ENCODE assay signal across 24 cellular contexts in the genomic region with DNA sequence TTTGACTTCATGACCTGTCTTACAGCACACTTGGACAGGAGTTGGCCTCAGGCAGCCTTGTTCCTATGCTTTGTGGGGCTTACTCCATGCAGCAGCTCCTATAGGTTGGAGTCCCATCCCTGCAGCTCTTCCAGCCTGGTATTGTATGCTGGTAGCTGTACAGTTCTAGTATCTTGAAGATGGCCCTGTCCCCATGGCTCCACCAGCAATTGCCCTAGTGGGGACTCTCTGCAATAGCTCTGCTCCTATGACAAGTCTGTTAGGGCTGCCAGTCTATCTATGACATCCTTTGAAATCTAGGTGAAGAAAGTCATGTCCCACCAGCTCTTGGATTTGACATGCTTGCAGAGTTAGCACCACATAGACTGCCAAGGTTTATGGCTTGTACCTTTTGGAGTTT.
DNase-seq lines count a peak whose midpoint lies in the region; ATAC-seq and TF ChIP-seq lines count a peak whose summit lies in the region.
"Had no signal": no experiment of that assay in that cellular context is flagged by ENCODE, and none has a peak within 500 bp of the region (broad histone marks: within the 10 kb centered on the region; RNA-seq: fewer than 3 reads in every experiment).

No MANE protein-coding gene starts in this region.

- H3K27me3 ChIP-seq in IMR-90 (ENCODE audit: control insufficient read depth, insufficient read depth, low read length): no peaks in the 10 kb centered on the region
- H3K27me3 ChIP-seq in esophagus muscularis mucosa: no peaks in the 10 kb centered on the region
- H3K27me3 ChIP-seq in left lung: no peaks in the 10 kb centered on the region
- H3K27me3 ChIP-seq: dorsolateral prefrontal cortex, spleen, stomach, transverse colon had no signal

- H4K8ac ChIP-seq in IMR-90 (ENCODE audit: low read depth in 2 of 2, low read length in 2 of 2): no peak overlapping the region

- H2BK15ac ChIP-seq in IMR-90 (ENCODE audit: low read depth, low read length): no peak overlapping the region

- no peak overlapping the region for H4K5ac ChIP-seq in IMR-90 (ENCODE audit: low read depth, low read length)

- 0 out of 2 replicates have a peak overlapping the region, but pooled peaks have one; percentile 30 for H2AK5ac ChIP-seq in IMR-90 (ENCODE audit: low read depth, low read length)

- CTCF ChIA-PET in IMR-90 (lab: Yijun Ruan, JAX): no interaction called here

- H2BK5ac ChIP-seq in IMR-90 (ENCODE audit: low read depth, low read length, poor library complexity, severe bottlenecking): no peak overlapping the region

- no peak overlapping the region for H3K14ac ChIP-seq in IMR-90 (replicated peaks; ENCODE audit: low read depth, low read length)

- no peak overlapping the region for H3K56ac ChIP-seq in IMR-90 (ENCODE audit: extremely low read depth, insufficient read depth, low read length)

- TF ChIP-seq EP300 in esophagus muscularis mucosa (IDR thresholded peaks at IDR 0.05): no peak

- no peak overlapping the region for H4K91ac ChIP-seq in IMR-90 (ENCODE audit: insufficient read depth, low read depth, low read length)

- H2AFZ ChIP-seq in IMR-90 (replicated peaks; ENCODE audit: low read length, poor library complexity): no peak overlapping the region

- no peak for TF ChIP-seq RAD21 in IMR-90 (IDR thresholded peaks at IDR 0.05; ENCODE audit: low read length)

- no peaks in the 10 kb centered on the region; the same call in 1 of the 2 replicates for H3K4me1 ChIP-seq in IMR-90 (ENCODE audit: control insufficient read depth, insufficient read depth, low read length)
- peaks cover 3 to 26% (median 22%) of the 10 kb centered on the region in 4 donors for H3K4me1 ChIP-seq in esophagus muscularis mucosa
- no peaks in the 10 kb centered on the region for H3K4me1 ChIP-seq in left lung
- H3K4me1 ChIP-seq: spleen had no signal

- DNase-seq in DMS53 (lab: John Stamatoyannopoulos, UW) (peak; percentile 5), DMS53 treated with DMSO at 0.1 percent for 48 hours (lab: John Stamatoyannopoulos, UW; ENCODE audit: unreplicated experiment) (no peak), IMR-90 (no peak), esophagus muscularis mucosa (ENCODE audit: extremely low spot score) (no peak), left lung (no peak), pons (ENCODE audit: low spot score) (no peak)
- no peak for DNase-seq in stimulated activated naive CD4-positive, alpha-beta T cell (lab: John Stamatoyannopoulos, UW)
- DNase-seq: 8988T; activated CD8-positive, alpha-beta memory T cell treated with anti-CD3 and anti-CD28 coated beads for 24 hours; CD8-positive, alpha-beta T cell; DMS79; dorsolateral prefrontal cortex; left colon; mesendoderm; naive thymus-derived CD8-positive, alpha-beta T cell; NCI-H2171; NCI-H69; spleen; stimulated activated CD4-positive, alpha-beta T cell treated with anti-CD3 and anti-CD28 coated beads, Interleukin-4, amount 100 ng/mL, for 1 hour; stomach; T-helper 9 cell; transverse colon had no signal

- peak overlapping the region; percentile 52 for H2BK20ac ChIP-seq in IMR-90 (ENCODE audit: low read depth, low read length)

- H3K18ac ChIP-seq in IMR-90 (ENCODE audit: low read depth, low read length): no peak overlapping the region

- no peaks in the 10 kb centered on the region; the same call in 1 of the 2 replicates for H4K20me1 ChIP-seq in IMR-90 (ENCODE audit: insufficient read depth, low read length)

- H3K4me2 ChIP-seq in IMR-90 (ENCODE audit: low read depth, low read length): no peak overlapping the region

- H3K4me3 ChIP-seq in IMR-90 (ENCODE audit: insufficient read depth, low read depth, low read length): no peak overlapping the region
- H3K4me3 ChIP-seq in esophagus muscularis mucosa: no peak overlapping the region
- H3K4me3 ChIP-seq in left lung: no peak overlapping the region
- H3K4me3 ChIP-seq: dorsolateral prefrontal cortex, spleen, stomach, transverse colon had no signal

- no peak overlapping the region for H2AK9ac ChIP-seq in IMR-90 (replicated peaks; ENCODE audit: low read depth, low read length, poor library complexity)

- in situ Hi-C loops in IMR-90 (cut with MboI; ENCODE audit: low sequenced_read_pairs): no loop called here

- dilution Hi-C loops in IMR-90 (cut with HindIII; ENCODE audit: low sequenced_read_pairs, unreplicated experiment): no loop called here

- TF ChIP-seq CTCF in IMR-90 (conservative IDR thresholded peaks at IDR 0.05; ENCODE audit: low read depth, low read length) (no peak), esophagus muscularis mucosa (IDR thresholded peaks at IDR 0.05) (no peak), left lung (IDR thresholded peaks at IDR 0.05) (no peak)

- no peaks in the 10 kb centered on the region for H3K36me3 ChIP-seq in IMR-90 (ENCODE audit: control insufficient read depth, insufficient read depth, low read length)
- H3K36me3 ChIP-seq in esophagus muscularis mucosa: no peaks in the 10 kb centered on the region
- H3K36me3 ChIP-seq in left lung: no peaks in the 10 kb centered on the region
- H3K36me3 ChIP-seq: spleen, stomach, transverse colon had no signal

- intact Hi-C loops in IMR-90 (cut with micrococcal nuclease): no loop called here
- intact Hi-C loops in esophagus muscularis mucosa (cut with DNase I): no loop called here
- intact Hi-C loops in left lung (cut with DNase I): no loop called here

- no peak overlapping the region for H2BK120ac ChIP-seq in IMR-90 (ENCODE audit: low read depth, low read length)

- POLR2A ChIA-PET in IMR-90 (lab: Charles Lee; ENCODE audit: unreplicated experiment): no interaction called here

- H3K9me1 ChIP-seq in IMR-90 (ENCODE audit: insufficient read depth, low read length): peaks cover 3% of the 10 kb centered on the region; the same call in 1 of the 2 replicates

- H3K9me3 ChIP-seq in IMR-90 (ENCODE audit: control insufficient read depth, insufficient read depth, low read length) (0 out of 2 replicates have a peak, but pooled peaks cover 2% of the 10 kb centered on the region), esophagus muscularis mucosa (peaks cover 0 to 10% (median 7%) of the 10 kb centered on the region in 4 donors), left lung (peaks cover 0 to 13% of the 10 kb centered on the region in 2 donors)

- TF ChIP-seq POLR2A in IMR-90 (IDR thresholded peaks at IDR 0.05; ENCODE audit: low read depth, low read length): no peak
- TF ChIP-seq POLR2A in esophagus muscularis mucosa (IDR thresholded peaks at IDR 0.05; ENCODE audit: low read depth): no peak

- no peak overlapping the region for H3K4ac ChIP-seq in IMR-90 (ENCODE audit: low read depth, low read length)

- no peak overlapping the region for H3K9ac ChIP-seq in IMR-90 (ENCODE audit: low read depth, low read length)

- no peak overlapping the region for H3K23ac ChIP-seq in IMR-90 (ENCODE audit: low read depth, low read length)

- no TSS peak for BruUV-seq in IMR-90 (replicated peaks; lab: Mats Ljungman, UMichigan)

- ATAC-seq in GM18907 (IDR thresholded peaks at IDR 0.05; ENCODE audit: unreplicated experiment): peak; percentile 46
- ATAC-seq in IMR-90 (ENCODE audit: low read depth): no peak
- ATAC-seq in left lung: no peak
- ATAC-seq: CD8-positive, alpha-beta T cell; left colon had no signal

- H3K79me1 ChIP-seq in IMR-90 (ENCODE audit: low read depth in 1 of 2, low read length in 2 of 2): no peaks in the 10 kb centered on the region

- no peak overlapping the region for H3K27ac ChIP-seq in IMR-90 (ENCODE audit: insufficient read depth, low read length)
- H3K27ac ChIP-seq in esophagus muscularis mucosa (replicated peaks in 1 of 4): peak overlapping the region; percentile 74 to 84 (median 80)
- no peak overlapping the region for H3K27ac ChIP-seq in left lung
- H3K27ac ChIP-seq: dorsolateral prefrontal cortex, HL-60, spleen, stomach, transverse colon had no signal

TF ChIP-seq in IMR-90, 13 proteins besides CTCF, POLR2A, EP300 and RAD21:
- TF ChIP-seq SMC3 (IDR thresholded peaks at IDR 0.05; ENCODE audit: low read depth, low read length): no peak
- no peak for TF ChIP-seq MXI1 (IDR thresholded peaks at IDR 0.05; ENCODE audit: borderline replicate concordance, low read depth, low read length)
- no peak for TF ChIP-seq USF2 (IDR thresholded peaks at IDR 0.05; ENCODE audit: low read depth, low read length)
- TF ChIP-seq BHLHE40 (IDR thresholded peaks at IDR 0.05; ENCODE audit: low read depth, low read length): no peak
- TF ChIP-seq RCOR1 (IDR thresholded peaks at IDR 0.05; ENCODE audit: insufficient replicate concordance, low read length): no peak
- TF ChIP-seq, protein P1, sequence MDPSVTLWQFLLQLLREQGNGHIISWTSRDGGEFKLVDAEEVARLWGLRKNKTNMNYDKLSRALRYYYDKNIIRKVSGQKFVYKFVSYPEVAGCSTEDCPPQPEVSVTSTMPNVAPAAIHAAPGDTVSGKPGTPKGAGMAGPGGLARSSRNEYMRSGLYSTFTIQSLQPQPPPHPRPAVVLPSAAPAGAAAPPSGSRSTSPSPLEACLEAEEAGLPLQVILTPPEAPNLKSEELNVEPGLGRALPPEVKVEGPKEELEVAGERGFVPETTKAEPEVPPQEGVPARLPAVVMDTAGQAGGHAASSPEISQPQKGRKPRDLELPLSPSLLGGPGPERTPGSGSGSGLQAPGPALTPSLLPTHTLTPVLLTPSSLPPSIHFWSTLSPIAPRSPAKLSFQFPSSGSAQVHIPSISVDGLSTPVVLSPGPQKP (IDR thresholded peaks at IDR 0.05; ENCODE audit: borderline replicate concordance, low read depth, low read length): no peak
- no peak for TF ChIP-seq CEBPB (IDR thresholded peaks at IDR 0.05; ENCODE audit: low read depth, low read length)
- no peak for TF ChIP-seq MAFK (IDR thresholded peaks at IDR 0.05; ENCODE audit: low read depth, low read length)
- no peak for TF ChIP-seq MAZ (IDR thresholded peaks at IDR 0.05; ENCODE audit: borderline replicate concordance, low read depth, low read length)
- TF ChIP-seq CHD1 (IDR thresholded peaks at IDR 0.05; ENCODE audit: low read depth, low read length): no peak
- no peak for TF ChIP-seq RFX5 (IDR thresholded peaks at IDR 0.05; ENCODE audit: low read depth, low read length)
- TF ChIP-seq NFE2L2 (IDR thresholded peaks at IDR 0.05; ENCODE audit: low read depth, low read length): no peak
- no peak for TF ChIP-seq FOS (IDR thresholded peaks at IDR 0.05; ENCODE audit: low read depth, low read length)

Comparison
In these comparisons a context has a peak if more than half of its experiments do, and no peak if none do; other contexts are left out.
1. H3K27ac ChIP-seq: peak in esophagus muscularis mucosa (4 of 4); none in IMR-90 (single experiment) and left lung (0 of 2).